ENCODE assay signal across 17 cellular contexts in the genomic region with DNA sequence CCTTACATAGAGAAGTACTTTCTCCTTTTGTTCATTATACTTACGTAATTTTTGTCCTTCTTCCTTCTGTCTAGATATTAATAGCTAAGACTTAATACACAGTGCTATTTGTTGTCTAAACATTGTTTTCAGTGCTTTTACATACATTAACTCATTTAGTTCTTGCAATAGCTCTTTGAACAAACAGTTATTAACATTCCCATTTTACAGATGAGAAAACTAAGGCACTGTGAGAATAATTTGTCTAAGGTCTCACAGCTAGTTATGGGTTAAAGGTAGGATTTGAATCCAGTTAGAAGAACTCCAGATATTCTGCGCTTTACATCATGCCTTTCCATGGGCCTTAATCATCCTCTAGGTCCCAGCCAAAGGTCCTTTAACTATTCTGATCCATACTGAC. TPM values are rescaled to one million over a fixed set of nuclear protein-coding genes. Genes with fewer than 3 reads are reported as not detected.
DNase-seq lines count a peak whose midpoint lies in the region; ATAC-seq, FAIRE-seq and TF ChIP-seq lines count a peak whose summit lies in the region.
"Had no signal": no experiment of that assay in that cellular context is flagged by ENCODE, and none has a peak within 500 bp of the region (broad histone marks: within the 10 kb centered on the region; RNA-seq: fewer than 3 reads in every experiment).

No MANE protein-coding gene starts in this region.

- H3K27ac Mint-ChIP-seq in activated CD8-positive, alpha-beta T cell treated with anti-CD3 and anti-CD28 coated beads, Interleukin-2, amount 10 ng/mL, durations not matched to agents 7 days and 5 days, result peak overlapping the region; percentile 48
- no peak overlapping the region for H3K27ac Mint-ChIP-seq in activated CD8-positive, alpha-beta T cell treated with anti-CD3 and anti-CD28 coated beads for 36 hours
- H3K27ac Mint-ChIP-seq in WTC11, result peak overlapping the region; percentile 32; the same call in 1 of the 2 replicates
- H3K27ac Mint-ChIP-seq in central memory CD8-positive, alpha-beta T cell (ENCODE audit: low read depth), result peak overlapping the region; percentile 6
- H3K27ac Mint-ChIP-seq in stimulated activated effector memory CD8-positive, alpha-beta T cell treated with anti-CD3 and anti-CD28 coated beads, Interleukin-12 subunit alpha, Interleukin-12 subunit beta, amount 100 ng/mL, for 72 hours, result no peak overlapping the region
- H3K27ac Mint-ChIP-seq: CD8-positive, alpha-beta T cell had no signal

- DNase-seq in activated CD8-positive, alpha-beta T cell treated with anti-CD3 and anti-CD28 coated beads, Interleukin-2, amount 10 ng/mL, durations not matched to agents 7 days and 5 days, result no peak
- DNase-seq in activated CD8-positive, alpha-beta T cell treated with anti-CD3 and anti-CD28 coated beads for 36 hours, result no peak
- DNase-seq in D721Med (ENCODE audit: insufficient read length, low spot score) (no peak), WTC11 (ENCODE audit: low spot score) (no peak), GM19240 (ENCODE audit: insufficient read length, low spot score) (no peak)
- DNase-seq in central memory CD8-positive, alpha-beta T cell (ENCODE audit: low spot score in 2 of 2), result no peak
- no peak for DNase-seq in stimulated activated effector memory CD8-positive, alpha-beta T cell treated with anti-CD3 and anti-CD28 coated beads, Interleukin-12 subunit alpha, Interleukin-12 subunit beta, amount 100 ng/mL, for 72 hours (ENCODE audit: low spot score in 2 of 2)
- DNase-seq: 8988T; Calu3; CD8-positive, alpha-beta T cell; DMS 273 treated with DMSO at 0.1 percent for 48 hours; DMS53; DND-41; EL; H9 had no signal

- peaks cover 70% of the 10 kb centered on the region for H3K36me3 Mint-ChIP-seq in activated CD8-positive, alpha-beta T cell treated with anti-CD3 and anti-CD28 coated beads, Interleukin-2, amount 10 ng/mL, durations not matched to agents 7 days and 5 days (ENCODE audit: low read depth)
- H3K36me3 Mint-ChIP-seq in activated CD8-positive, alpha-beta T cell treated with anti-CD3 and anti-CD28 coated beads for 36 hours (ENCODE audit: low read depth), result peaks cover 62% of the 10 kb centered on the region
- H3K36me3 Mint-ChIP-seq in WTC11, result peaks cover 73% of the 10 kb centered on the region
- H3K36me3 Mint-ChIP-seq in central memory CD8-positive, alpha-beta T cell (ENCODE audit: insufficient read depth), result peaks cover 49% of the 10 kb centered on the region
- H3K36me3 Mint-ChIP-seq in stimulated activated effector memory CD8-positive, alpha-beta T cell treated with anti-CD3 and anti-CD28 coated beads, Interleukin-12 subunit alpha, Interleukin-12 subunit beta, amount 100 ng/mL, for 72 hours, result peaks cover 100% of the 10 kb centered on the region

- TF ChIP-seq CTCF in activated CD8-positive, alpha-beta T cell treated with anti-CD3 and anti-CD28 coated beads for 36 hours (IDR thresholded peaks at IDR 0.05), result no peak
- TF ChIP-seq CTCF in D721Med (IDR thresholded peaks at IDR 0.05; ENCODE audit: insufficient read depth, missing control alignments), result no peak
- no peak for TF ChIP-seq CTCF in WTC11 (IDR thresholded peaks at IDR 0.05)

- no peaks in the 10 kb centered on the region for H3K9me3 Mint-ChIP-seq in activated CD8-positive, alpha-beta T cell treated with anti-CD3 and anti-CD28 coated beads, Interleukin-2, amount 10 ng/mL, durations not matched to agents 7 days and 5 days (ENCODE audit: insufficient read depth)
- no peaks in the 10 kb centered on the region for H3K9me3 Mint-ChIP-seq in activated CD8-positive, alpha-beta T cell treated with anti-CD3 and anti-CD28 coated beads for 36 hours
- H3K9me3 Mint-ChIP-seq in WTC11, result no peaks in the 10 kb centered on the region
- no peaks in the 10 kb centered on the region for H3K9me3 Mint-ChIP-seq in central memory CD8-positive, alpha-beta T cell
- H3K9me3 Mint-ChIP-seq in stimulated activated effector memory CD8-positive, alpha-beta T cell treated with anti-CD3 and anti-CD28 coated beads, Interleukin-12 subunit alpha, Interleukin-12 subunit beta, amount 100 ng/mL, for 72 hours, result no peaks in the 10 kb centered on the region
- H3K9me3 Mint-ChIP-seq: CD14-positive monocyte; CD8-positive, alpha-beta T cell; H9 had no signal

- CTCF ChIA-PET in activated CD8-positive, alpha-beta T cell treated with anti-CD3 and anti-CD28 coated beads, Interleukin-2, amount 10 ng/mL, durations not matched to agents 7 days and 5 days (lab: Charles Lee), result no interaction called here
- CTCF ChIA-PET in activated CD8-positive, alpha-beta T cell treated with anti-CD3 and anti-CD28 coated beads for 36 hours (lab: Charles Lee), result interaction anchor here (1.3 to 2.4 kb wide), 2 partner anchors 35 to 244 kb away, joined by 3 to 9 read pairs; no protein-coding TSS in a partner anchor
- CTCF ChIA-PET in WTC11 (lab: Charles Lee), result no interaction called here

- intact Hi-C loops in activated CD8-positive, alpha-beta T cell treated with anti-CD3 and anti-CD28 coated beads for 36 hours (cut with micrococcal nuclease), result no loop called here

- no peaks in the 10 kb centered on the region for H3K27me3 Mint-ChIP-seq in activated CD8-positive, alpha-beta T cell treated with anti-CD3 and anti-CD28 coated beads, Interleukin-2, amount 10 ng/mL, durations not matched to agents 7 days and 5 days (ENCODE audit: low read depth)
- no peaks in the 10 kb centered on the region for H3K27me3 Mint-ChIP-seq in activated CD8-positive, alpha-beta T cell treated with anti-CD3 and anti-CD28 coated beads for 36 hours
- no peaks in the 10 kb centered on the region for H3K27me3 Mint-ChIP-seq in WTC11 (ENCODE audit: low read depth)
- no peaks in the 10 kb centered on the region for H3K27me3 Mint-ChIP-seq in central memory CD8-positive, alpha-beta T cell

- H3K4me1 Mint-ChIP-seq in activated CD8-positive, alpha-beta T cell treated with anti-CD3 and anti-CD28 coated beads, Interleukin-2, amount 10 ng/mL, durations not matched to agents 7 days and 5 days (ENCODE audit: low read depth), result peaks cover 53% of the 10 kb centered on the region
- H3K4me1 Mint-ChIP-seq in activated CD8-positive, alpha-beta T cell treated with anti-CD3 and anti-CD28 coated beads for 36 hours (ENCODE audit: low read depth), result peaks cover 37% of the 10 kb centered on the region
- H3K4me1 Mint-ChIP-seq in WTC11, result peaks cover 26% of the 10 kb centered on the region
- H3K4me1 Mint-ChIP-seq in central memory CD8-positive, alpha-beta T cell, result peaks cover 43% of the 10 kb centered on the region
- peaks cover 23% of the 10 kb centered on the region for H3K4me1 Mint-ChIP-seq in stimulated activated effector memory CD8-positive, alpha-beta T cell treated with anti-CD3 and anti-CD28 coated beads, Interleukin-12 subunit alpha, Interleukin-12 subunit beta, amount 100 ng/mL, for 72 hours

- no peak overlapping the region for H3K4me3 Mint-ChIP-seq in activated CD8-positive, alpha-beta T cell treated with anti-CD3 and anti-CD28 coated beads, Interleukin-2, amount 10 ng/mL, durations not matched to agents 7 days and 5 days
- H3K4me3 Mint-ChIP-seq in activated CD8-positive, alpha-beta T cell treated with anti-CD3 and anti-CD28 coated beads for 36 hours, result no peak overlapping the region
- no peak overlapping the region for H3K4me3 Mint-ChIP-seq in WTC11
- H3K4me3 Mint-ChIP-seq in central memory CD8-positive, alpha-beta T cell, result no peak overlapping the region
- H3K4me3 Mint-ChIP-seq in stimulated activated effector memory CD8-positive, alpha-beta T cell treated with anti-CD3 and anti-CD28 coated beads, Interleukin-12 subunit alpha, Interleukin-12 subunit beta, amount 100 ng/mL, for 72 hours, result no peak overlapping the region
- H3K4me3 Mint-ChIP-seq: CD14-positive monocyte; CD8-positive, alpha-beta T cell; H9 had no signal

- peak; percentile 41 for FAIRE-seq in D721Med (lab: Jason Lieb, UNC)
- FAIRE-seq: H1 had no signal

- ATAC-seq in activated CD8-positive, alpha-beta T cell treated with anti-CD3 and anti-CD28 coated beads, Interleukin-2, amount 10 ng/mL, durations not matched to agents 7 days and 5 days, result no peak
- ATAC-seq in activated CD8-positive, alpha-beta T cell treated with anti-CD3 and anti-CD28 coated beads for 36 hours, result no peak
- no peak for ATAC-seq in WTC11
- ATAC-seq in central memory CD8-positive, alpha-beta T cell (replicated peaks; ENCODE audit: extremely low read depth, poor library complexity, severe bottlenecking), result no peak
- ATAC-seq in stimulated activated effector memory CD8-positive, alpha-beta T cell treated with anti-CD3 and anti-CD28 coated beads, Interleukin-12 subunit alpha, Interleukin-12 subunit beta, amount 100 ng/mL, for 72 hours, result no peak
- ATAC-seq: CD8-positive, alpha-beta T cell had no signal

- POLR2A ChIA-PET in activated CD8-positive, alpha-beta T cell treated with anti-CD3 and anti-CD28 coated beads, Interleukin-2, amount 10 ng/mL, durations not matched to agents 7 days and 5 days (lab: Charles Lee), result interaction anchor here (0.7 kb wide), 1 partner anchor 145 kb away, joined by 3 read pairs; no protein-coding TSS in a partner anchor
- POLR2A ChIA-PET in activated CD8-positive, alpha-beta T cell treated with anti-CD3 and anti-CD28 coated beads for 36 hours (lab: Charles Lee), result interaction anchor here (0.7 to 2.3 kb wide), 4 partner anchors 8 to 73 kb away, joined by 3 to 7 read pairs (median 5); no protein-coding TSS in a partner anchor
- POLR2A ChIA-PET in WTC11 (lab: Charles Lee), result no interaction called here

TF ChIP-seq in WTC11, 78 proteins besides CTCF, POLR2A, EP300 and RAD21 (continues in another document):
- TF ChIP-seq PRRX2 (CRISPR knock-in tag; IDR thresholded peaks at IDR 0.05) (no peak), JAZF1 (CRISPR knock-in tag; IDR thresholded peaks at IDR 0.05) (no peak)

RNA-seq across cellular contexts. Expression of a gene that starts 19.6 kb away (rescaled TPM):
- 1 to 10 TPM; 2.5 to 2.6 TPM for total RNA-seq in activated CD8-positive, alpha-beta T cell treated with anti-CD3 and anti-CD28 coated beads, Interleukin-2, amount 10 ng/mL, durations not matched to agents 7 days and 5 days
- 1 to 10 TPM; 1.7 to 1.9 TPM for total RNA-seq in activated CD8-positive, alpha-beta T cell treated with anti-CD3 and anti-CD28 coated beads for 36 hours
- 2.1 to 3.5 TPM (median 2.4 TPM) in 3 replicates for total RNA-seq in WTC11 (2021)

RNA-seq across cellular contexts. Expression of a gene that starts 20.4 kb away (rescaled TPM):
- 100 to 1,000 TPM; 230 to 233 TPM for total RNA-seq in activated CD8-positive, alpha-beta T cell treated with anti-CD3 and anti-CD28 coated beads, Interleukin-2, amount 10 ng/mL, durations not matched to agents 7 days and 5 days
- 100 to 1,000 TPM; 227 to 246 TPM for total RNA-seq in activated CD8-positive, alpha-beta T cell treated with anti-CD3 and anti-CD28 coated beads for 36 hours
- total RNA-seq in WTC11 (2021), result 488 to 535 TPM (median 489 TPM) in 3 replicates

RNA-seq across cellular contexts. Expression of a gene that starts 53.6 kb away (rescaled TPM):
- 100 to 1,000 TPM; 150 to 152 TPM for total RNA-seq in activated CD8-positive, alpha-beta T cell treated with anti-CD3 and anti-CD28 coated beads, Interleukin-2, amount 10 ng/mL, durations not matched to agents 7 days and 5 days
- 100 to 1,000 TPM; 184 to 186 TPM for total RNA-seq in activated CD8-positive, alpha-beta T cell treated with anti-CD3 and anti-CD28 coated beads for 36 hours
- 338 to 380 TPM (median 371 TPM) in 3 replicates for total RNA-seq in WTC11 (2021)

Comparison
In these comparisons a context has a peak if more than half of its experiments do, and no peak if none do; other contexts are left out.
1. H3K27ac Mint-ChIP-seq: peak in activated CD8-positive, alpha-beta T cell treated with anti-CD3 and anti-CD28 coated beads, Interleukin-2, amount 10 ng/mL, durations not matched to agents 7 days and 5 days (single experiment), WTC11 (single experiment) and central memory CD8-positive, alpha-beta T cell (single experiment); none in activated CD8-positive, alpha-beta T cell treated with anti-CD3 and anti-CD28 coated beads for 36 hours (single experiment) and stimulated activated effector memory CD8-positive, alpha-beta T cell treated with anti-CD3 and anti-CD28 coated beads, Interleukin-12 subunit alpha, Interleukin-12 subunit beta, amount 100 ng/mL, for 72 hours (single experiment).